8 cellular contexts compared by ENCODE assay signal in genomic region chr20:18057106-18057993, GRCh38. TPM values are rescaled to one million over a fixed set of nuclear protein-coding genes. Genes with fewer than 3 reads are reported as not detected.
A peak's percentile ranks its signal among the peaks of the same experiment; 100 is the strongest.
DNase-seq lines count a peak whose midpoint lies in the region; ATAC-seq and TF ChIP-seq lines count a peak whose summit lies in the region.

Gene OVOL2, minus strand, starts transcription at chr20:18057916. Its CDS starts 282 bp downstream, at chr20:18057634.

- peak within 1 kb of the TSS; percentile 22 for H3K4me3 Mint-ChIP-seq in activated CD8-positive, alpha-beta memory T cell treated with anti-CD3 and anti-CD28 coated beads, Interleukin-2, amount 10 ng/mL, durations not matched to agents 7 days and 5 days
- peak within 1 kb of the TSS; percentile 81 for H3K4me3 Mint-ChIP-seq in progenitor cell of endocrine pancreas (ENCODE audit: low read depth)

- CTCF ChIA-PET in activated CD8-positive, alpha-beta memory T cell treated with anti-CD3 and anti-CD28 coated beads, Interleukin-2, amount 10 ng/mL, durations not matched to agents 7 days and 5 days (lab: Charles Lee): no interaction called here

- peaks cover 74% of the 10 kb centered on the region for H3K27me3 Mint-ChIP-seq in activated CD8-positive, alpha-beta memory T cell treated with anti-CD3 and anti-CD28 coated beads, Interleukin-2, amount 10 ng/mL, durations not matched to agents 7 days and 5 days
- H3K27me3 Mint-ChIP-seq in progenitor cell of endocrine pancreas: peaks cover 34% of the 10 kb centered on the region

- H3K9ac ChIP-seq in NT2/D1 (ENCODE audit: insufficient read length, low read depth): peak within 1 kb of the TSS; percentile 42

- TF ChIP-seq EP300 in esophagus muscularis mucosa (IDR thresholded peaks at IDR 0.05): no peak

- intact Hi-C loops in esophagus muscularis mucosa (cut with DNase I): no loop called here

- H3K9me3 ChIP-seq in NT2/D1 (ENCODE audit: insufficient read depth, low read length) (no peaks in the 10 kb centered on the region), esophagus muscularis mucosa (no peaks in the 10 kb centered on the region)

- H3K4me1 ChIP-seq in NT2/D1 (ENCODE audit: insufficient read depth, insufficient read length) (peaks cover 8% of the 10 kb centered on the region), esophagus muscularis mucosa (peaks cover 19 to 38% (median 34%) of the 10 kb centered on the region in 4 donors)

- H3K27me3 ChIP-seq in NT2/D1 (ENCODE audit: insufficient read depth, insufficient read length) (peaks cover 75% of the 10 kb centered on the region), esophagus muscularis mucosa (peaks cover 4 to 95% (median 46%) of the 10 kb centered on the region in 4 donors)

- no peak for TF ChIP-seq POLR2A in esophagus muscularis mucosa (IDR thresholded peaks at IDR 0.05; ENCODE audit: low read depth)

- H3K9me3 Mint-ChIP-seq in activated CD8-positive, alpha-beta memory T cell treated with anti-CD3 and anti-CD28 coated beads, Interleukin-2, amount 10 ng/mL, durations not matched to agents 7 days and 5 days (ENCODE audit: low read depth): no peaks in the 10 kb centered on the region
- H3K9me3 Mint-ChIP-seq in progenitor cell of endocrine pancreas (ENCODE audit: low read depth): no peaks in the 10 kb centered on the region

- peaks cover 10% of the 10 kb centered on the region for H3K4me1 Mint-ChIP-seq in activated CD8-positive, alpha-beta memory T cell treated with anti-CD3 and anti-CD28 coated beads, Interleukin-2, amount 10 ng/mL, durations not matched to agents 7 days and 5 days
- peaks cover 12% of the 10 kb centered on the region for H3K4me1 Mint-ChIP-seq in progenitor cell of endocrine pancreas (ENCODE audit: low read depth)

- DNase-seq in activated CD8-positive, alpha-beta memory T cell treated with anti-CD3 and anti-CD28 coated beads, Interleukin-2, amount 10 ng/mL, durations not matched to agents 7 days and 5 days: no peak
- DNase-seq in activated CD8-positive, alpha-beta memory T cell treated with anti-CD3 and anti-CD28 coated beads, Interleukin-2, amount 50 U/mL, for 48 hours: no peak
- DNase-seq in NT2/D1 (ENCODE audit: low read depth, low spot score): no peak
- DNase-seq in esophagus muscularis mucosa (ENCODE audit: extremely low spot score): no peak
- peak; percentile 80 for DNase-seq in progenitor cell of endocrine pancreas (ENCODE audit: low spot score, unreplicated experiment)
- no peak for DNase-seq in NCI-H82 treated with DMSO at 0.1 percent for 48 hours (lab: John Stamatoyannopoulos, UW; ENCODE audit: unreplicated experiment)
- DNase-seq in SW 1271 (lab: John Stamatoyannopoulos, UW): no peak
- DNase-seq in activated gamma-delta T cell treated with Interleukin-2 at 50 U/mL for 16 hours: no peak

- H3K36me3 ChIP-seq in NT2/D1 (ENCODE audit: insufficient read depth, insufficient read length, low read length) (no peaks in the 10 kb centered on the region), esophagus muscularis mucosa (no peaks in the 10 kb centered on the region)

- no peak for ATAC-seq in activated CD8-positive, alpha-beta memory T cell treated with anti-CD3 and anti-CD28 coated beads, Interleukin-2, amount 10 ng/mL, durations not matched to agents 7 days and 5 days

- peak within 1 kb of the TSS; percentile 46 for H3K4me3 ChIP-seq in NT2/D1 (ENCODE audit: insufficient read length, low read depth)
- H3K4me3 ChIP-seq in esophagus muscularis mucosa: peak within 1 kb of the TSS; percentile 47 to 60 (median 52)

- peak within 1 kb of the TSS in 1 of 4 donors; percentile 13 for H3K27ac ChIP-seq in esophagus muscularis mucosa (replicated peaks in 1 of 4)

- TF ChIP-seq CTCF in esophagus muscularis mucosa (IDR thresholded peaks at IDR 0.05) (no peak), progenitor cell of endocrine pancreas (IDR thresholded peaks at IDR 0.05; ENCODE audit: unreplicated experiment) (peak; percentile 23)

- H3K36me3 Mint-ChIP-seq in activated CD8-positive, alpha-beta memory T cell treated with anti-CD3 and anti-CD28 coated beads, Interleukin-2, amount 10 ng/mL, durations not matched to agents 7 days and 5 days: no peaks in the 10 kb centered on the region
- H3K36me3 Mint-ChIP-seq in progenitor cell of endocrine pancreas (ENCODE audit: insufficient read depth): no peaks in the 10 kb centered on the region

- 2% methylated on average over 17 of the region's 72 CpGs for WGBS in esophagus muscularis mucosa

- no peak within 1 kb of the TSS for H3K27ac Mint-ChIP-seq in activated CD8-positive, alpha-beta memory T cell treated with anti-CD3 and anti-CD28 coated beads, Interleukin-2, amount 10 ng/mL, durations not matched to agents 7 days and 5 days
- H3K27ac Mint-ChIP-seq in progenitor cell of endocrine pancreas: peak within 1 kb of the TSS; percentile 96

RNA-seq across cellular contexts. Expression of gene OVOL2, which starts in this region (rescaled TPM):
- total RNA-seq in activated CD8-positive, alpha-beta memory T cell treated with anti-CD3 and anti-CD28 coated beads, Interleukin-2, amount 10 ng/mL, durations not matched to agents 7 days and 5 days: not detected
- not detected for total RNA-seq in esophagus muscularis mucosa
- 5.4 and 5.9 TPM in 2 replicates for total RNA-seq in progenitor cell of endocrine pancreas
